In genomic region chr14:53306926-53307325, GRCh38 we compare ENCODE assay signal across 12 cellular contexts.
DNase-seq lines count a peak whose midpoint lies in the region; ATAC-seq, FAIRE-seq and TF ChIP-seq lines count a peak whose summit lies in the region.
"Had no signal": no experiment of that assay in that cellular context is flagged by ENCODE, and none has a peak within 500 bp of the region (broad histone marks: within the 10 kb centered on the region; RNA-seq: fewer than 3 reads in every experiment).

No MANE protein-coding gene starts in this region.

- peak overlapping the region in 3 of 5 donors; percentile 10 to 64 (median 62) for H3K27ac ChIP-seq in stomach

- H3K4me3 ChIP-seq in stomach, result peak overlapping the region in 1 of 4 donors; percentile 27

- intact Hi-C loops in stomach (cut with DNase I; ENCODE audit: low total_unique reads), result no loop called here

- no peak for TF ChIP-seq EP300 in stomach (IDR thresholded peaks at IDR 0.05)

- 55 to 69% (median 65%) methylated on average over 4 of the region's 4 CpGs for WGBS in stomach, 5 donors

- TF ChIP-seq CTCF in stomach (IDR thresholded peaks at IDR 0.05), result no peak

- peak; percentile 20 for FAIRE-seq in HTR-8/SVneo (lab: Jason Lieb, UNC)

- DNase-seq in HTR-8/SVneo (ENCODE audit: insufficient read length, low spot score), result peak; percentile 42
- peak; percentile 47 for DNase-seq in cerebellar cortex (ENCODE audit: low spot score)
- peak; percentile 27 for DNase-seq in kidney tubule cell (ENCODE audit: low spot score)
- DNase-seq in stomach, result no peak
- DNase-seq in NCI-H2171 treated with DMSO at 0.1 percent for 48 hours (lab: John Stamatoyannopoulos, UW), result no peak
- no peak for DNase-seq in NCI-H1436 (lab: John Stamatoyannopoulos, UW)
- DNase-seq: activated B cell treated with CpG ODN at 0.5 μM for 24 hours, lower lobe of right lung, NCI-H524 treated with DMSO at 0.1 percent for 48 hours had no signal

- peaks cover 4 to 23% (median 14%) of the 10 kb centered on the region in 4 donors for H3K4me1 ChIP-seq in stomach
- H3K4me1 ChIP-seq: ascending aorta had no signal

- H3K36me3 ChIP-seq in stomach, result no peaks in the 10 kb centered on the region
- H3K36me3 ChIP-seq: ascending aorta, lower lobe of right lung had no signal

- no peak for ATAC-seq in HG03139 (IDR thresholded peaks at IDR 0.05; ENCODE audit: unreplicated experiment)
- ATAC-seq in HG03175 (IDR thresholded peaks at IDR 0.05; ENCODE audit: unreplicated experiment), result no peak

- peaks cover 0 to 7% (median under 1%) of the 10 kb centered on the region in 4 donors for H3K9me3 ChIP-seq in stomach
- H3K9me3 ChIP-seq: ascending aorta, lower lobe of right lung had no signal

- H3K27me3 ChIP-seq in stomach, result no peaks in the 10 kb centered on the region
- H3K27me3 ChIP-seq: ascending aorta had no signal

- TF ChIP-seq POLR2A in stomach (IDR thresholded peaks at IDR 0.05), result no peak

Comparison
In these comparisons a context has a peak if more than half of its experiments do, and no peak if none do; other contexts are left out.
1. DNase-seq: peak in HTR-8/SVneo (single experiment), cerebellar cortex (single experiment) and kidney tubule cell (single experiment); none in stomach (single experiment), NCI-H2171 treated with DMSO at 0.1 percent for 48 hours (single experiment) and NCI-H1436 (single experiment).